Comparison of ENCODE assay signal across 9 cellular contexts in genomic region chr2:98702127-98702802, GRCh38. TPM values are rescaled to one million over a fixed set of nuclear protein-coding genes. Genes with fewer than 3 reads are reported as not detected.
A peak's percentile ranks its signal among the peaks of the same experiment; 100 is the strongest.
DNase-seq lines count a peak whose midpoint lies in the region; ATAC-seq and TF ChIP-seq lines count a peak whose summit lies in the region.
"Had no signal": no experiment of that assay in that cellular context is flagged by ENCODE, and none has a peak within 500 bp of the region (broad histone marks: within the 10 kb centered on the region; RNA-seq: fewer than 3 reads in every experiment).

No MANE protein-coding gene starts in this region.

- H3K36me3 Mint-ChIP-seq in T-helper 1 cell treated with Interleukin-12 subunit alpha and Interleukin-12 subunit beta and Interleukin-4 antibody, amounts not matched to agents 30 μg/mL and 1 μg/mL, for 36 hours (ENCODE audit: low read depth), result peaks cover 13% of the 10 kb centered on the region
- no peaks in the 10 kb centered on the region for H3K36me3 Mint-ChIP-seq in brain
- peaks cover 13% of the 10 kb centered on the region for H3K36me3 Mint-ChIP-seq in memory B cell

- H3K9me3 Mint-ChIP-seq in T-helper 1 cell treated with Interleukin-12 subunit alpha and Interleukin-12 subunit beta and Interleukin-4 antibody, amounts not matched to agents 30 μg/mL and 1 μg/mL, for 36 hours, result no peaks in the 10 kb centered on the region
- H3K9me3 Mint-ChIP-seq in brain (no peaks in the 10 kb centered on the region), memory B cell (no peaks in the 10 kb centered on the region)

- intact Hi-C loops in testis (cut with DNase I; ENCODE audit: low total_unique reads), result no loop called here

- peaks cover 39% of the 10 kb centered on the region for H3K4me1 Mint-ChIP-seq in T-helper 1 cell treated with Interleukin-12 subunit alpha and Interleukin-12 subunit beta and Interleukin-4 antibody, amounts not matched to agents 30 μg/mL and 1 μg/mL, for 36 hours (ENCODE audit: low read depth)
- H3K4me1 Mint-ChIP-seq in brain (peaks cover 22% of the 10 kb centered on the region), memory B cell (peaks cover 35% of the 10 kb centered on the region)

- H3K27ac ChIP-seq in testis, result no peak overlapping the region

- H3K9me3 ChIP-seq in testis, result no peaks in the 10 kb centered on the region

- no peak for ATAC-seq in memory B cell (ENCODE audit: low read depth)

- no peaks in the 10 kb centered on the region for H3K27me3 Mint-ChIP-seq in T-helper 1 cell treated with Interleukin-12 subunit alpha and Interleukin-12 subunit beta and Interleukin-4 antibody, amounts not matched to agents 30 μg/mL and 1 μg/mL, for 36 hours (ENCODE audit: low read depth)
- no peaks in the 10 kb centered on the region for H3K27me3 Mint-ChIP-seq in brain
- H3K27me3 Mint-ChIP-seq in memory B cell, result no peaks in the 10 kb centered on the region

- no peak overlapping the region for H3K4me3 ChIP-seq in testis

- 65 to 69% methylated on average over 8 of the region's 8 CpGs for WGBS in testis, 2 donors

- H3K27me3 ChIP-seq in testis, result no peaks in the 10 kb centered on the region

- peak overlapping the region; percentile 37 for H3K27ac Mint-ChIP-seq in T-helper 1 cell treated with Interleukin-12 subunit alpha and Interleukin-12 subunit beta and Interleukin-4 antibody, amounts not matched to agents 30 μg/mL and 1 μg/mL, for 36 hours
- peak overlapping the region in 4 of 5 experiments; percentile 48 to 81 (median 55) for H3K27ac Mint-ChIP-seq in brain
- H3K27ac Mint-ChIP-seq in memory B cell, result peak overlapping the region; percentile 28

- no peak overlapping the region for H3K4me3 Mint-ChIP-seq in T-helper 1 cell treated with Interleukin-12 subunit alpha and Interleukin-12 subunit beta and Interleukin-4 antibody, amounts not matched to agents 30 μg/mL and 1 μg/mL, for 36 hours
- H3K4me3 Mint-ChIP-seq in brain (peak overlapping the region in 1 of 5 experiments; percentile 6), memory B cell (no peak overlapping the region)

- TF ChIP-seq CTCF in brain (conservative IDR thresholded peaks at IDR 0.05) (no peak), testis (IDR thresholded peaks at IDR 0.05) (no peak), GM20000 (IDR thresholded peaks at IDR 0.05; ENCODE audit: extremely low read depth, missing control alignments) (no peak)

- no peak for TF ChIP-seq POLR2A in testis (IDR thresholded peaks at IDR 0.05)

- no peaks in the 10 kb centered on the region for H3K36me3 ChIP-seq in testis (ENCODE audit: low read depth, missing control alignments)

- DNase-seq in T-helper 1 cell (no peak), memory B cell (ENCODE audit: low spot score in 2 of 2) (no peak), testis (peak; percentile 71), GM20000 (ENCODE audit: low spot score) (no peak), NCI-H1694 treated with DMSO at 0.1 percent for 48 hours (lab: John Stamatoyannopoulos, UW) (no peak), NCI-H1694 (lab: John Stamatoyannopoulos, UW) (no peak)
- DNase-seq: activated CD8-positive, alpha-beta memory T cell treated with anti-CD3 and anti-CD28 coated beads for 24 hours had no signal

- H3K4me1 ChIP-seq in testis, result peaks cover 15% of the 10 kb centered on the region

RNA-seq across cellular contexts. Expression of gene MGAT4A, which starts 28.7 kb away (rescaled TPM):
- 8.3 TPM for polyA plus RNA-seq in brain (ENCODE audit: insufficient read depth, low read depth, low replicate concordance)
- 10 to 100 TPM; 13.8 to 13.9 TPM for total RNA-seq in testis
- 12.1 TPM for polyA plus RNA-seq in testis (ENCODE audit: insufficient read depth, low read depth, low replicate concordance)
